Comparison of ENCODE assay signal across 13 cellular contexts in the genomic region with DNA sequence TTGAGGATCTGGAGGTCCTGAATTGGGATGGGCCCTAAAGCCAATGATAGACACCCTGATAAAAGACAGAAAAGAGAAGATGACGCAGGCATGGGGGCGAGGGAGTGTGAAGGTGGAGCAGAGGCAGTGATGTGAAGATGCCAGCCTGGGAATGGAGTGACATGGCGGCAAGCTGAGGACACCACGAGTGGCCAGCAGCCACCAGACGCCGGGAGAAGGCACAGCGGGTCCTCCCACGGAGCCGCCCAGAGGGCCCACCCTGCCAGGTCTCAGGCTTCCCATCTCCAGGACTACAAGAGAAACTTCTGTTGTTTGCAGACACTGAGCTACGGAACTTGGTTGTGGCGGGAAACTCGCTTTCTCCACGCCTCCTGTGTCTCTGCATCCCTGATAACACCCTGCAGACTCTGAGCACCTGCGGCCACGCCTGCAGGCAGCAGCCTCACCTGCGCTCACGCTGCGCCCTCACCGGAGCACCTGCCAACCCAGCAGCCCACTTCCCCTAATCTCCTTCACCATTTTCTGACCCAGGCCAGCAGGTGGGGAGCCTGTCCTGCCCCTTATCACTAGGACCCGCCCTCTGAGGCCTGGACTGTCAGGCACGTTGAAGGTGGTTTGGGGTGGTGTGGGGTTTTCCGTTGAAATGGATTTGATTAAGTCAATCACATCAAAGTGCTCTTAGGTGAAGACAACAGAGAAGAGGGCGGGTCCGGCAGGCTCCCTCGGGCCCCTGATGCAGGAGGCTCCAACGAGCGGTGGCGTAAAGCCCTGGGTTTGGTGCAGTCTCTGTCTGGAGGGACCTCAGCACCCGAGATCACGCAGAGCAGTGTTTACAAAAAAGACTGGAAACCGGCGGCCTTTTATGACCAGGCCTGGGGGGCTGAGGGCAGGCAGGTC. TPM values are rescaled to one million over a fixed set of nuclear protein-coding genes. Genes with fewer than 3 reads are reported as not detected.
DNase-seq lines count a peak whose midpoint lies in the region; ATAC-seq lines count a peak whose summit lies in the region.
"Had no signal": no experiment of that assay in that cellular context is flagged by ENCODE, and none has a peak within 500 bp of the region (broad histone marks: within the 10 kb centered on the region; RNA-seq: fewer than 3 reads in every experiment).

No MANE protein-coding gene starts in this region.

- WGBS in aorta, 2 donors, result 89% methylated on average over 32 of the region's 32 CpGs

- no peaks in the 10 kb centered on the region for H3K36me3 ChIP-seq in aorta (ENCODE audit: control insufficient read depth in 1 of 2, insufficient read depth in 2 of 2, low read length in 1 of 2)

- H3K4me1 ChIP-seq in aorta (ENCODE audit: control insufficient read depth in 1 of 2, insufficient read depth in 2 of 2, low read length in 2 of 2), result no peaks in the 10 kb centered on the region

- H3K27me3 Mint-ChIP-seq in activated CD4-positive, alpha-beta T cell treated with anti-CD3 and anti-CD28 coated beads, Interleukin-2, amount 10 ng/mL, durations not matched to agents 24 days and 14 days, result no peaks in the 10 kb centered on the region
- H3K27me3 Mint-ChIP-seq in activated T-helper 17 cell treated with anti-CD3 and anti-CD28 coated beads, Interleukin-2, amount 50 U/mL, for 72 hours, result no peaks in the 10 kb centered on the region
- H3K27me3 Mint-ChIP-seq: activated CD8-positive, alpha-beta memory T cell treated with anti-CD3 and anti-CD28 coated beads, Interleukin-2, amount 10 ng/mL, durations not matched to agents 7 days and 5 days had no signal

- H3K9me3 Mint-ChIP-seq in activated CD4-positive, alpha-beta T cell treated with anti-CD3 and anti-CD28 coated beads, Interleukin-2, amount 10 ng/mL, durations not matched to agents 24 days and 14 days, result no peaks in the 10 kb centered on the region
- no peaks in the 10 kb centered on the region for H3K9me3 Mint-ChIP-seq in activated T-helper 17 cell treated with anti-CD3 and anti-CD28 coated beads, Interleukin-2, amount 50 U/mL, for 72 hours
- H3K9me3 Mint-ChIP-seq: nephron had no signal

- no peaks in the 10 kb centered on the region for H3K9me3 ChIP-seq in aorta (ENCODE audit: control insufficient read depth, low read length)

- in situ Hi-C loops in ACHN (cut with HindIII; ENCODE audit: low pct_ligation_motif_present, low pct_unique_long_range_greater_than_20kb, low sequenced_read_pairs), result loop anchor here (10.0 kb wide), 1 partner anchor 113 kb away; no protein-coding TSS in a partner anchor

- no peak overlapping the region for H3K27ac ChIP-seq in aorta (ENCODE audit: low read depth in 1 of 2, low read length in 2 of 2)
- H3K27ac ChIP-seq: SK-N-MC had no signal

- peak overlapping the region; percentile 55 for H3K4me3 Mint-ChIP-seq in activated CD4-positive, alpha-beta T cell treated with anti-CD3 and anti-CD28 coated beads, Interleukin-2, amount 10 ng/mL, durations not matched to agents 24 days and 14 days
- peak overlapping the region; percentile 76 for H3K4me3 Mint-ChIP-seq in activated T-helper 17 cell treated with anti-CD3 and anti-CD28 coated beads, Interleukin-2, amount 50 U/mL, for 72 hours
- H3K4me3 Mint-ChIP-seq: activated CD8-positive, alpha-beta memory T cell treated with anti-CD3 and anti-CD28 coated beads, Interleukin-2, amount 10 ng/mL, durations not matched to agents 7 days and 5 days; nephron had no signal

- peak overlapping the region; percentile 82 for H3K27ac Mint-ChIP-seq in activated CD4-positive, alpha-beta T cell treated with anti-CD3 and anti-CD28 coated beads, Interleukin-2, amount 10 ng/mL, durations not matched to agents 24 days and 14 days
- H3K27ac Mint-ChIP-seq in activated T-helper 17 cell treated with anti-CD3 and anti-CD28 coated beads, Interleukin-2, amount 50 U/mL, for 72 hours, result peak overlapping the region; percentile 67
- H3K27ac Mint-ChIP-seq: activated CD8-positive, alpha-beta memory T cell treated with anti-CD3 and anti-CD28 coated beads, Interleukin-2, amount 10 ng/mL, durations not matched to agents 7 days and 5 days; nephron had no signal

- DNase-seq in activated CD4-positive, alpha-beta T cell treated with anti-CD3 and anti-CD28 coated beads, Interleukin-2, amount 10 ng/mL, durations not matched to agents 24 days and 14 days, result peak; percentile 76
- no peak for DNase-seq in activated CD4-positive, alpha-beta T cell treated with anti-CD3 and anti-CD28 coated beads, Interleukin-2, amount 50 U/mL, for 4 hours
- DNase-seq in NCI-H2107 (lab: John Stamatoyannopoulos, UW) (peak; percentile 43), ACHN (no peak), NCI-H2081 treated with DMSO at 0.1 percent for 48 hours (lab: John Stamatoyannopoulos, UW) (no peak), aorta (no peak)
- DNase-seq in stimulated activated CD4-positive, alpha-beta T cell treated with anti-CD3 and anti-CD28 coated beads, Interleukin-1b, Interleukin-23, amount 100 ng/mL, for 48 hours, result peak; percentile 49
- DNase-seq: activated CD8-positive, alpha-beta memory T cell treated with anti-CD3 and anti-CD28 coated beads, Interleukin-2, amount 10 ng/mL, durations not matched to agents 7 days and 5 days; NCI-H446; stimulated activated naive CD4-positive, alpha-beta T cell treated with Interleukin-2 at 50 U/mL for 16 hours had no signal

- ATAC-seq in activated T-helper 17 cell treated with anti-CD3 and anti-CD28 coated beads, Interleukin-2, amount 50 U/mL, for 72 hours (replicated peaks), result peak; percentile 17
- no peak for ATAC-seq in aorta (ENCODE audit: low FRiP score)
- ATAC-seq: activated CD8-positive, alpha-beta memory T cell treated with anti-CD3 and anti-CD28 coated beads, Interleukin-2, amount 10 ng/mL, durations not matched to agents 7 days and 5 days had no signal

- H3K36me3 Mint-ChIP-seq in activated CD4-positive, alpha-beta T cell treated with anti-CD3 and anti-CD28 coated beads, Interleukin-2, amount 10 ng/mL, durations not matched to agents 24 days and 14 days (ENCODE audit: low read depth), result no peaks in the 10 kb centered on the region
- H3K36me3 Mint-ChIP-seq in activated T-helper 17 cell treated with anti-CD3 and anti-CD28 coated beads, Interleukin-2, amount 50 U/mL, for 72 hours (ENCODE audit: low read depth), result no peaks in the 10 kb centered on the region
- H3K36me3 Mint-ChIP-seq: activated CD8-positive, alpha-beta memory T cell treated with anti-CD3 and anti-CD28 coated beads, Interleukin-2, amount 10 ng/mL, durations not matched to agents 7 days and 5 days had no signal

- peaks cover 34% of the 10 kb centered on the region for H3K4me1 Mint-ChIP-seq in activated CD4-positive, alpha-beta T cell treated with anti-CD3 and anti-CD28 coated beads, Interleukin-2, amount 10 ng/mL, durations not matched to agents 24 days and 14 days
- peaks cover 9% of the 10 kb centered on the region for H3K4me1 Mint-ChIP-seq in activated T-helper 17 cell treated with anti-CD3 and anti-CD28 coated beads, Interleukin-2, amount 50 U/mL, for 72 hours

- H3K4me3 ChIP-seq in aorta (ENCODE audit: low read length in 2 of 2), result no peak overlapping the region
- H3K4me3 ChIP-seq: SK-N-MC had no signal

- H3K27me3 ChIP-seq in aorta (ENCODE audit: control insufficient read depth in 1 of 2, insufficient read depth in 2 of 2, low read length in 1 of 2), result no peaks in the 10 kb centered on the region

- intact Hi-C loops in activated CD4-positive, alpha-beta T cell treated with anti-CD3 and anti-CD28 coated beads, Interleukin-2, amount 10 ng/mL, durations not matched to agents 24 days and 14 days (cut with micrococcal nuclease), result loop anchor here (5.0 kb wide), 2 partner anchors 75 to 100 kb away; a partner anchor contains a TSS
- intact Hi-C loops in aorta (cut with DNase I), result no loop called here

RNA-seq across cellular contexts. Expression of a gene that starts 45.2 kb away (rescaled TPM):
- 32.5 TPM in 2 replicates for total RNA-seq in activated CD4-positive, alpha-beta T cell treated with anti-CD3 and anti-CD28 coated beads, Interleukin-2, amount 10 ng/mL, durations not matched to agents 24 days and 14 days
- total RNA-seq in activated T-helper 17 cell treated with anti-CD3 and anti-CD28 coated beads, Interleukin-2, amount 50 U/mL, for 72 hours, result 10 to 100 TPM; 14.3 to 23.5 TPM
- total RNA-seq in aorta, result 1 to 10 TPM in 1 of 2 donors, under 1 TPM in 1; 0.84 to 1.4 TPM
- under 1 TPM in 1 of 2 donors, not detected in 1; 0.95 TPM for polyA plus RNA-seq in aorta

Comparison
In these comparisons a context has a peak if more than half of its experiments do, and no peak if none do; other contexts are left out.
1. DNase-seq: peak in activated CD4-positive, alpha-beta T cell treated with anti-CD3 and anti-CD28 coated beads, Interleukin-2, amount 10 ng/mL, durations not matched to agents 24 days and 14 days (single experiment), NCI-H2107 (single experiment) and stimulated activated CD4-positive, alpha-beta T cell treated with anti-CD3 and anti-CD28 coated beads, Interleukin-1b, Interleukin-23, amount 100 ng/mL, for 48 hours (single experiment); none in activated CD4-positive, alpha-beta T cell treated with anti-CD3 and anti-CD28 coated beads, Interleukin-2, amount 50 U/mL, for 4 hours (0 of 2), ACHN (single experiment), NCI-H2081 treated with DMSO at 0.1 percent for 48 hours (single experiment) and aorta (0 of 2).
2. RNA of a gene that starts 45.2 kb away (total RNA-seq): 32.5 TPM in activated CD4-positive, alpha-beta T cell treated with anti-CD3 and anti-CD28 coated beads, Interleukin-2, amount 10 ng/mL, durations not matched to agents 24 days and 14 days and 14.3 to 23.5 TPM in activated T-helper 17 cell treated with anti-CD3 and anti-CD28 coated beads, Interleukin-2, amount 50 U/mL, for 72 hours; 0.84 to 1.4 TPM in aorta; every median in the first group is over 4 times any median in the second.